Comparison of ENCODE assay signal across 8 cellular contexts in genomic region chr9:32579706-32580331, GRCh38. TPM values are rescaled to one million over a fixed set of nuclear protein-coding genes. Genes with fewer than 3 reads are reported as not detected.
DNase-seq lines count a peak whose midpoint lies in the region; ATAC-seq and TF ChIP-seq lines count a peak whose summit lies in the region.

No MANE protein-coding gene starts in this region.

- CTCF ChIA-PET in SK-N-SH (lab: Yijun Ruan, JAX) = interaction anchor here (0.6 to 20.6 kb wide), 59 partner anchors 8 to 1210 kb away, joined by 3 to 620 read pairs (median 4); partner anchors contain the start of genes ACO1, RIGI, SMIM27 and TOPORS

- H3K4me1 ChIP-seq in SK-N-SH (ENCODE audit: control insufficient read depth in 1 of 2, insufficient read depth in 2 of 2, low read depth in 1 of 2, low read length in 1 of 2) = no peaks in the 10 kb centered on the region; a peak in 1 of 4 replicates

- TF ChIP-seq CTCF in SK-N-SH (IDR thresholded peaks at IDR 0.05) = peak; percentile 98

- H3F3A ChIP-seq in SK-N-SH (replicated peaks; ENCODE audit: insufficient read depth) = no peaks in the 10 kb centered on the region

- WGBS in SK-N-SH (ENCODE audit: low lambda C conversion rate) = 10% methylated on average over 4 of the region's 4 CpGs

- H3K4me3 ChIP-seq in SK-N-SH (ENCODE audit: low read depth in 2 of 2, low read length in 1 of 2) = no peak overlapping the region

- ATAC-seq in Right ventricle myocardium superior (ENCODE audit: poor library complexity) (peak; percentile 68), HG02840 (IDR thresholded peaks at IDR 0.05; ENCODE audit: low FRiP score, unreplicated experiment) (no peak)

- POLR2A ChIA-PET in SK-N-SH (lab: Yijun Ruan, JAX) = interaction anchor here (2.2 kb wide), 1 partner anchor 201 kb away, joined by 10 read pairs; no protein-coding TSS in a partner anchor

- H3K9ac ChIP-seq in SK-N-SH = no peak overlapping the region

- 0 out of 2 replicates have a peak overlapping the region, but pooled peaks have one; percentile 23 for H3K4me2 ChIP-seq in SK-N-SH

- no peak for TF ChIP-seq EP300 in SK-N-SH (IDR thresholded peaks at IDR 0.05; ENCODE audit: borderline replicate concordance in 1 of 2, low read depth in 1 of 2, low read length in 1 of 2)

- no peaks in the 10 kb centered on the region for H3K9me2 ChIP-seq in SK-N-SH

- H2AFZ ChIP-seq in SK-N-SH (ENCODE audit: low read depth) = no peak overlapping the region

- no peaks in the 10 kb centered on the region for H4K20me1 ChIP-seq in SK-N-SH (ENCODE audit: insufficient read depth)

- H3K79me2 ChIP-seq in SK-N-SH (ENCODE audit: insufficient read depth) = no peaks in the 10 kb centered on the region

- no peaks in the 10 kb centered on the region for H3K27me3 ChIP-seq in SK-N-SH (ENCODE audit: insufficient read depth)

- H3K27ac ChIP-seq in SK-N-SH (ENCODE audit: low read depth in 2 of 2, low read length in 1 of 2) = no peak overlapping the region

- peak; percentile 82 for TF ChIP-seq RAD21 in SK-N-SH (IDR thresholded peaks at IDR 0.05; ENCODE audit: low read length)

- peak; percentile 15 for DNase-seq in NCI-H2171 treated with DMSO at 0.1 percent for 48 hours (lab: John Stamatoyannopoulos, UW)
- DNase-seq in NCI-H2171 (lab: John Stamatoyannopoulos, UW) = no peak
- peak; percentile 52 to 65 for DNase-seq in Kasumi-1 (lab: John Stamatoyannopoulos, UW)
- DNase-seq in SK-N-SH = peak; percentile 45
- peak; percentile 77 for DNase-seq in activated naive CD4-positive, alpha-beta T cell treated with anti-CD3 and anti-CD28 coated beads, Interleukin-2, amount 50 U/mL, for 16 hours
- DNase-seq in Right ventricle myocardium superior = peak; percentile 79
- DNase-seq in putamen (ENCODE audit: low spot score) = peak; percentile 47

- intact Hi-C loops in Right ventricle myocardium superior (cut with DNase I) = loop anchor here (2.0 to 10.0 kb wide), 2 partner anchors 55 to 201 kb away; partner anchors contain the start of gene RIGI

- no peaks in the 10 kb centered on the region for H3K36me3 ChIP-seq in SK-N-SH (replicated peaks in 1 of 2; ENCODE audit: control insufficient read depth in 1 of 2, insufficient read depth in 2 of 2, low read length in 1 of 2)

- H3K9me3 ChIP-seq in SK-N-SH = no peaks in the 10 kb centered on the region

TF ChIP-seq in SK-N-SH, 30 proteins besides CTCF, POLR2A, EP300 and RAD21:
- TF ChIP-seq USF2 (IDR thresholded peaks at IDR 0.05; ENCODE audit: borderline replicate concordance, low read depth, low read length) = no peak
- no peak for TF ChIP-seq FOXJ3 (CRISPR knock-in tag; IDR thresholded peaks at IDR 0.05)
- TF ChIP-seq SMC3 (IDR thresholded peaks at IDR 0.05; ENCODE audit: low read depth, low read length) = peak; percentile 94
TF ChIP-seq in SK-N-SH: peak in this region for 1.

RNA-seq across cellular contexts. Expression of gene NDUFB6, which starts 6.9 kb away (rescaled TPM):
- polyA plus RNA-seq in SK-N-SH (2012; rRNA removed) = 78.0 and 96.2 TPM in 2 replicates
- polyA plus RNA-seq in SK-N-SH (2012; cell fraction: cytosol; rRNA removed) = 105 and 117 TPM in 2 replicates
- 33.3 and 42.6 TPM in 2 replicates for polyA plus RNA-seq in SK-N-SH (2012; cell fraction: nucleus; rRNA removed)
- 193 TPM for total RNA-seq in Right ventricle myocardium superior

RNA-seq across cellular contexts. Expression of gene TOPORS, which starts 27.4 kb away (rescaled TPM):
- polyA plus RNA-seq in SK-N-SH (2012; rRNA removed) = 4.9 and 6.1 TPM in 2 replicates
- polyA plus RNA-seq in SK-N-SH (2012; cell fraction: cytosol; rRNA removed) = 8.2 and 9.0 TPM in 2 replicates
- polyA plus RNA-seq in SK-N-SH (2012; cell fraction: nucleus; rRNA removed) = 2.6 and 7.6 TPM in 2 replicates
- total RNA-seq in Right ventricle myocardium superior = 7.8 TPM

RNA-seq across cellular contexts. Expression of gene SMIM27, which starts 27.7 kb away (rescaled TPM):
- 5.9 and 6.0 TPM in 2 replicates for polyA plus RNA-seq in SK-N-SH (2012; rRNA removed)
- 6.4 and 6.8 TPM in 2 replicates for polyA plus RNA-seq in SK-N-SH (2012; cell fraction: cytosol; rRNA removed)
- polyA plus RNA-seq in SK-N-SH (2012; cell fraction: nucleus; rRNA removed) = 3.0 and 3.2 TPM in 2 replicates
- total RNA-seq in Right ventricle myocardium superior = 14.2 TPM

RNA-seq across cellular contexts. Expression of gene RIGI, which starts 53.8 kb away (rescaled TPM):
- polyA plus RNA-seq in SK-N-SH (2012; rRNA removed) = 1.5 and 2.5 TPM in 2 replicates
- polyA plus RNA-seq in SK-N-SH (2012; cell fraction: cytosol; rRNA removed) = 2.2 and 2.5 TPM in 2 replicates
- 1.9 and 3.9 TPM in 2 replicates for polyA plus RNA-seq in SK-N-SH (2012; cell fraction: nucleus; rRNA removed)
- 3.1 TPM for total RNA-seq in Right ventricle myocardium superior

RNA-seq across cellular contexts. Expression of gene TAF1L, which starts 55.6 kb away (rescaled TPM):
- polyA plus RNA-seq in SK-N-SH (2012; rRNA removed) = 0.02 TPM in 1 of 2 replicates, not detected in the other
- polyA plus RNA-seq in SK-N-SH (2012; cell fraction: cytosol; rRNA removed) = 0.01 and 0.03 TPM in 2 replicates
- 0.01 and 0.06 TPM in 2 replicates for polyA plus RNA-seq in SK-N-SH (2012; cell fraction: nucleus; rRNA removed)
- total RNA-seq in Right ventricle myocardium superior = not detected
